8 cellular contexts compared by ENCODE assay signal in genomic region chr15:43775411-43775965, GRCh38. TPM values are rescaled to one million over a fixed set of nuclear protein-coding genes. Genes with fewer than 3 reads are reported as not detected.
DNase-seq lines count a peak whose midpoint lies in the region; ATAC-seq and TF ChIP-seq lines count a peak whose summit lies in the region.

No MANE protein-coding gene starts in this region.

- H3K9me3 ChIP-seq in Loucy (ENCODE audit: insufficient read depth, low read depth, low read length) (no peaks in the 10 kb centered on the region), SU-DHL-6 (ENCODE audit: insufficient read depth, low read length) (no peaks in the 10 kb centered on the region)

- peak; percentile 32 for DNase-seq in DMS79 treated with DMSO at 0.1 percent for 48 hours (lab: John Stamatoyannopoulos, UW)
- peak; percentile 33 for DNase-seq in fibroblast of villous mesenchyme (ENCODE audit: low read depth)
- DNase-seq in midbrain (lab: John Stamatoyannopoulos, UW) = no peak
- no peak for DNase-seq in central memory CD4-positive, alpha-beta T cell

- peaks cover 33% of the 10 kb centered on the region; the same call in 1 of the 2 replicates for H3K36me3 ChIP-seq in Loucy (ENCODE audit: insufficient read depth, low read length)
- peaks cover 40% of the 10 kb centered on the region for H3K36me3 ChIP-seq in SU-DHL-6 (ENCODE audit: low read length)
- peaks cover 15% of the 10 kb centered on the region for H3K36me3 ChIP-seq in rectal smooth muscle tissue (ENCODE audit: control insufficient read depth, insufficient read depth, low read length)

- H3K4me1 ChIP-seq in Loucy (ENCODE audit: insufficient read depth, low read length, poor library complexity, severe bottlenecking) = peaks cover 19% of the 10 kb centered on the region
- H3K4me1 ChIP-seq in rectal smooth muscle tissue (ENCODE audit: control insufficient read depth, insufficient read depth, low read length) = no peaks in the 10 kb centered on the region

- H3K4me3 ChIP-seq in Loucy (ENCODE audit: low read length, poor library complexity, severe bottlenecking) (peak overlapping the region; percentile 84), SU-DHL-6 (ENCODE audit: insufficient read depth, low read length, poor library complexity, severe bottlenecking) (peak overlapping the region; percentile 76), fibroblast of villous mesenchyme (ENCODE audit: low read depth, low read length) (peak overlapping the region; percentile 74), rectal smooth muscle tissue (ENCODE audit: low read length) (peak overlapping the region; percentile 80)

- H2AFZ ChIP-seq in Loucy (ENCODE audit: low read length) (no peak overlapping the region), SU-DHL-6 (ENCODE audit: low read depth, low read length, severe bottlenecking) (no peak overlapping the region)

- H4K20me1 ChIP-seq in Loucy (ENCODE audit: insufficient read depth, low read length, poor library complexity, severe bottlenecking) (peaks cover 9% of the 10 kb centered on the region), SU-DHL-6 (ENCODE audit: low read depth, low read length) (0 out of 2 replicates have a peak, but pooled peaks cover 2% of the 10 kb centered on the region)

- H3K9ac ChIP-seq in Loucy (ENCODE audit: low read depth, low read length, poor library complexity, severe bottlenecking) (peak overlapping the region; percentile 74), SU-DHL-6 (ENCODE audit: low read length) (peak overlapping the region; percentile 98), rectal smooth muscle tissue (ENCODE audit: low read length) (no peak overlapping the region)

- TF ChIP-seq CTCF in Loucy (conservative IDR thresholded peaks at IDR 0.05; ENCODE audit: low read length) (peak; percentile 30), SU-DHL-6 (IDR thresholded peaks at IDR 0.05; ENCODE audit: insufficient read depth, low read length, poor library complexity, severe bottlenecking) (no peak), fibroblast of villous mesenchyme (IDR thresholded peaks at IDR 0.05; ENCODE audit: insufficient read depth, low read depth, low read length) (peak; percentile 34)

- no peaks in the 10 kb centered on the region for H3K79me2 ChIP-seq in Loucy (ENCODE audit: insufficient read depth, low read length)
- peaks cover 27% of the 10 kb centered on the region for H3K79me2 ChIP-seq in SU-DHL-6 (ENCODE audit: insufficient read depth, low read length)

- H3F3A ChIP-seq in Loucy (ENCODE audit: low read depth) = 0 out of 2 replicates have a peak, but pooled peaks cover 7% of the 10 kb centered on the region
- peaks cover 83% of the 10 kb centered on the region for H3F3A ChIP-seq in SU-DHL-6 (ENCODE audit: insufficient read depth)

- H3K9me2 ChIP-seq in Loucy (replicated peaks; ENCODE audit: low read depth, low read length) (no peaks in the 10 kb centered on the region), SU-DHL-6 (replicated peaks; ENCODE audit: insufficient read depth, low read length) (no peaks in the 10 kb centered on the region)

- H3K27me3 ChIP-seq in Loucy (ENCODE audit: insufficient read depth, low read length, poor library complexity, severe bottlenecking) (no peaks in the 10 kb centered on the region), SU-DHL-6 (ENCODE audit: low read length) (no peaks in the 10 kb centered on the region), rectal smooth muscle tissue (ENCODE audit: control insufficient read depth, insufficient read depth, low read length) (no peaks in the 10 kb centered on the region)

- peak overlapping the region; percentile 80 for H3K4me2 ChIP-seq in Loucy (ENCODE audit: low read depth, low read length, poor library complexity, severe bottlenecking)
- peak overlapping the region; percentile 100 for H3K4me2 ChIP-seq in SU-DHL-6 (ENCODE audit: low read depth, low read length, poor library complexity, severe bottlenecking)

- no peak for ATAC-seq in GM21619 (IDR thresholded peaks at IDR 0.05; ENCODE audit: unreplicated experiment)

- peak overlapping the region; percentile 98 for H3K27ac ChIP-seq in SU-DHL-6 (ENCODE audit: low read depth, low read length)
- no peak overlapping the region for H3K27ac ChIP-seq in rectal smooth muscle tissue (ENCODE audit: low read depth, low read length)

RNA-seq across cellular contexts. Expression of gene ELL3, which starts 1.3 kb away (rescaled TPM):
- 1.6 and 4.3 TPM in 2 replicates for total RNA-seq in fibroblast of villous mesenchyme

RNA-seq across cellular contexts. Expression of gene SERF2, which starts 16.6 kb away (rescaled TPM):
- 255 and 321 TPM in 2 replicates for total RNA-seq in fibroblast of villous mesenchyme

RNA-seq across cellular contexts. Expression of gene SERINC4, which starts 24.5 kb away (rescaled TPM):
- total RNA-seq in fibroblast of villous mesenchyme = under 0.01 TPM in 1 of 2 replicates, not detected in the other

RNA-seq across cellular contexts. Expression of gene HYPK, which starts 24.9 kb away (rescaled TPM):
- total RNA-seq in fibroblast of villous mesenchyme = 6.4 and 6.9 TPM in 2 replicates

RNA-seq across cellular contexts. Expression of gene PDIA3, which starts 29.2 kb away (rescaled TPM):
- total RNA-seq in fibroblast of villous mesenchyme = 120 and 185 TPM in 2 replicates

Comparison
In these comparisons a context has a peak if more than half of its experiments do, and no peak if none do; other contexts are left out.
1. DNase-seq: peak in DMS79 treated with DMSO at 0.1 percent for 48 hours (single experiment) and fibroblast of villous mesenchyme (single experiment); none in midbrain (single experiment) and central memory CD4-positive, alpha-beta T cell (single experiment).
2. Peak in every context shown above with its lines, with median percentiles within 50 percentile points of each other: H3K4me3 ChIP-seq.